Comparison of ENCODE assay signal across 13 cellular contexts in the genomic region with DNA sequence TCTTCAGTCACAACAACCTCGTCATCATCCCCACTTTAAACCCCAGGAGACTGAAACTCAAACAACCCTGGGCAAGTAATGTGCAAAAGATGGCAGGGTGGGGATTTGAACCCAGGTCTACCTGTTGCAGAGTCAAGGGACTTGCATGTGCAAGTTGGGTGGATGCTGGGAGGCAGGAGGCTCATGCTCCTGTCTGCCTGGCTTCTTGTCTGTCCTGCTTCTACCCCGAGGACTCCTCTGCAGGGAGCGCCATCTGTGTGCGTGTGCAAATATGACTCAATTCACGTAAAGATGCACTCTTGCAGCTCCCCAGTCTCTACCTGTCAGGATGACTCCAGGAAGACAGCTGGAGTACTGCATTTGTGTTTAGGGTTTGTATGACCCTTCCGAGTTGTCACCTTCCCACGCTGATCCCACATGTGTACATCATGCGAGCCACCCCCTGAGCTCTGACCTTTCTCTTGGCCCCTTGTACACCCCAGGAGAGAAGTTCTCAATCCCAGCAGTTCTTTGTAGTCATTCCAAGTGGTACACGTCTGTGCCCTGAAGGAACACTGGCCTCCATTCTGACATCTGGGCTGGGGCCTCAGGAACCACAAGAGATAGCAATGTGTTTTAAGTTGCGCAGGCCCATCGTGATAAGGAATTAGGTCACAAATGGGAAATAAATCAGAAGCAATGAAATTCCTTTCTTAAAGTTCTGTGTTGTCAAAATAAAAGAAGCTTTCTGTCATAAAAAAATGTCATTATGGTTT.
DNase-seq lines count a peak whose midpoint lies in the region; ATAC-seq and TF ChIP-seq lines count a peak whose summit lies in the region.
"Had no signal": no experiment of that assay in that cellular context is flagged by ENCODE, and none has a peak within 500 bp of the region (broad histone marks: within the 10 kb centered on the region; RNA-seq: fewer than 3 reads in every experiment).

No MANE protein-coding gene starts in this region.

- peak overlapping the region; percentile 68; the same call in 1 of the 2 replicates for H3K27ac ChIP-seq in Panc1 (ENCODE audit: low read length)
- no peak overlapping the region for H3K27ac ChIP-seq in endodermal cell (ENCODE audit: low read depth, low read length)
- H3K27ac ChIP-seq in CD4-positive, alpha-beta memory T cell (ENCODE audit: low read depth, low read length) = no peak overlapping the region

- ATAC-seq in Panc1 = no peak

- H3K36me3 ChIP-seq in Caco-2 (ENCODE audit: control insufficient read depth, insufficient read depth, low read length) (peaks cover 7% of the 10 kb centered on the region), Panc1 (ENCODE audit: control insufficient read depth, insufficient read depth, low read length) (no peaks in the 10 kb centered on the region), endodermal cell (ENCODE audit: control insufficient read depth, insufficient read depth, low read length) (peaks cover 96% of the 10 kb centered on the region)
- H3K36me3 ChIP-seq in CD4-positive, alpha-beta memory T cell (ENCODE audit: insufficient read depth, low read length) = no peaks in the 10 kb centered on the region

- 92 to 96% methylated on average over 10 to 11 of the region's 11 CpGs for WGBS in endodermal cell (ENCODE audit: insufficient coverage in 1 of 2, insufficient read length in 1 of 2), 2 experiments

- H3K4me3 Mint-ChIP-seq in Caco-2 (ENCODE audit: unreplicated experiment) (no peak overlapping the region), endodermal cell (no peak overlapping the region), neural crest cell (no peak overlapping the region)
- no peak overlapping the region for H3K4me3 Mint-ChIP-seq in CD4-positive, alpha-beta memory T cell
- H3K4me3 Mint-ChIP-seq: activated naive CD4-positive, alpha-beta T cell treated with anti-CD3 and anti-CD28 coated beads for 36 hours had no signal

- no TSS peak for BruUV-seq in Caco-2 (replicated peaks; lab: Mats Ljungman, UMichigan)
- BruUV-seq in Panc1 (replicated peaks; lab: Mats Ljungman, UMichigan) = no TSS peak

- peaks cover 7% of the 10 kb centered on the region for H3K4me1 Mint-ChIP-seq in Caco-2 (ENCODE audit: low read depth, unreplicated experiment)
- H3K4me1 Mint-ChIP-seq in endodermal cell = peaks cover 4% of the 10 kb centered on the region
- H3K4me1 Mint-ChIP-seq in neural crest cell = peaks cover 17% of the 10 kb centered on the region
- H3K4me1 Mint-ChIP-seq in CD4-positive, alpha-beta memory T cell = peaks cover 7 to 10% (median 8%) of the 10 kb centered on the region in 4 donors

- H3K27ac Mint-ChIP-seq in Caco-2 (ENCODE audit: unreplicated experiment) (peak overlapping the region; percentile 79), endodermal cell (peak overlapping the region; percentile 40), neural crest cell (ENCODE audit: unreplicated experiment) (peak overlapping the region; percentile 79)
- H3K27ac Mint-ChIP-seq in CD4-positive, alpha-beta memory T cell = peak overlapping the region in 1 of 7 donors; percentile 11

- in situ Hi-C loops in Panc1 (cut with HindIII; ENCODE audit: low pct_unique_long_range_greater_than_20kb, low sequenced_read_pairs) = no loop called here

- H3K4me1 ChIP-seq in Caco-2 = 0 out of 2 replicates have a peak, but pooled peaks cover 4% of the 10 kb centered on the region
- peaks cover 28% of the 10 kb centered on the region for H3K4me1 ChIP-seq in Panc1 (ENCODE audit: control insufficient read depth, insufficient read depth, low read length)
- no peaks in the 10 kb centered on the region for H3K4me1 ChIP-seq in endodermal cell (ENCODE audit: control insufficient read depth, insufficient read depth, low read length)
- H3K4me1 ChIP-seq in CD4-positive, alpha-beta memory T cell (ENCODE audit: insufficient read depth, low read length) = no peaks in the 10 kb centered on the region

- H3K4me3 ChIP-seq in Caco-2 (ENCODE audit: low read depth, low read length) (no peak overlapping the region), Panc1 (ENCODE audit: low read depth in 2 of 2, low read length in 2 of 2) (no peak overlapping the region), endodermal cell (ENCODE audit: low read length) (no peak overlapping the region)
- no peak overlapping the region for H3K4me3 ChIP-seq in CD4-positive, alpha-beta memory T cell (ENCODE audit: low read length in 2 of 2)

- POLR2A ChIA-PET in Caco-2 (lab: Charles Lee) (no interaction called here), Panc1 (lab: Charles Lee) (no interaction called here)
- POLR2A ChIA-PET in CD4-positive, alpha-beta memory T cell (lab: Charles Lee; ENCODE audit: partially characterized antibody) = no interaction called here

- H3K9me3 ChIP-seq in Caco-2 = no peaks in the 10 kb centered on the region
- no peaks in the 10 kb centered on the region for H3K9me3 ChIP-seq in Panc1 (ENCODE audit: control insufficient read depth, insufficient read depth, low read depth, low read length)
- no peaks in the 10 kb centered on the region for H3K9me3 ChIP-seq in endodermal cell (ENCODE audit: control insufficient read depth, low read length)
- no peaks in the 10 kb centered on the region for H3K9me3 ChIP-seq in CD4-positive, alpha-beta memory T cell (ENCODE audit: control insufficient read depth in 1 of 2, low read length in 2 of 2)

- H3K27me3 ChIP-seq in Caco-2 (replicated peaks; ENCODE audit: control insufficient read depth, insufficient read depth, low read length) = no peaks in the 10 kb centered on the region
- no peaks in the 10 kb centered on the region for H3K27me3 ChIP-seq in Panc1 (ENCODE audit: control insufficient read depth, insufficient read depth, low read length)
- H3K27me3 ChIP-seq in endodermal cell (ENCODE audit: control insufficient read depth, insufficient read depth, low read length, poor library complexity, severe bottlenecking) = no peaks in the 10 kb centered on the region
- H3K27me3 ChIP-seq in CD4-positive, alpha-beta memory T cell (ENCODE audit: insufficient read depth, low read length) = no peaks in the 10 kb centered on the region

- intact Hi-C loops in Caco-2 (cut with micrococcal nuclease; ENCODE audit: unreplicated experiment) (loop anchor here (1.0 kb wide), 1 partner anchor 254 kb away; no protein-coding TSS in a partner anchor), Panc1 (cut with micrococcal nuclease; ENCODE audit: unreplicated experiment) (no loop called here)
- intact Hi-C loops in CD4-positive, alpha-beta memory T cell (cut with micrococcal nuclease) = no loop called here

- DNase-seq in Caco-2 (no peak), Panc1 (ENCODE audit: low read depth, low spot score) (no peak), endodermal cell (peak; percentile 30), neural crest cell (ENCODE audit: low read depth, low spot score) (no peak), foreskin melanocyte (no peak), NCI-H146 treated with DMSO at 0.1 percent for 48 hours (lab: John Stamatoyannopoulos, UW; ENCODE audit: unreplicated experiment) (no peak)
- no peak for DNase-seq in activated T-cell treated with anti-CD3 and anti-CD28 coated beads, Interleukin-2, amount 50 U/mL, for 48 hours
- DNase-seq in CD4-positive, alpha-beta memory T cell = no peak
- DNase-seq: activated naive CD4-positive, alpha-beta T cell treated with anti-CD3 and anti-CD28 coated beads for 36 hours; NCI-H1105; NCI-H526 treated with DMSO at 0.1 percent for 48 hours; SHP77 treated with DMSO at 0.1 percent for 48 hours had no signal

- TF ChIP-seq CTCF in Caco-2 (IDR thresholded peaks at IDR 0.05; ENCODE audit: insufficient read depth in 1 of 2, low read depth in 1 of 2, low read length in 1 of 2, severe bottlenecking in 1 of 2, unreplicated experiment in 1 of 2) = no peak
- TF ChIP-seq CTCF in Panc1 (IDR thresholded peaks at IDR 0.05) = no peak
- no peak for TF ChIP-seq CTCF in endodermal cell (conservative IDR thresholded peaks at IDR 0.05)
- TF ChIP-seq CTCF in neural crest cell (conservative IDR thresholded peaks at IDR 0.05) = no peak

- H3K27me3 Mint-ChIP-seq in Caco-2 (ENCODE audit: insufficient read depth, unreplicated experiment) (no peaks in the 10 kb centered on the region), endodermal cell (ENCODE audit: insufficient read depth) (no peaks in the 10 kb centered on the region), neural crest cell (ENCODE audit: low read depth) (no peaks in the 10 kb centered on the region)
- H3K27me3 Mint-ChIP-seq in CD4-positive, alpha-beta memory T cell = peaks cover 0 to 1% of the 10 kb centered on the region in 2 donors

- H3K36me3 Mint-ChIP-seq in Caco-2 (ENCODE audit: insufficient read depth, unreplicated experiment) (peaks cover 54% of the 10 kb centered on the region), endodermal cell (ENCODE audit: low read depth) (peaks cover 62% of the 10 kb centered on the region), neural crest cell (ENCODE audit: low read depth) (peaks cover 34% of the 10 kb centered on the region)
- peaks cover 0 to 3% of the 10 kb centered on the region in 2 donors for H3K36me3 Mint-ChIP-seq in CD4-positive, alpha-beta memory T cell
- H3K36me3 Mint-ChIP-seq: naive thymus-derived CD4-positive, alpha-beta T cell had no signal

- CTCF ChIA-PET in Caco-2 (lab: Charles Lee) (no interaction called here), Panc1 (lab: Charles Lee) (no interaction called here)
- CTCF ChIA-PET in CD4-positive, alpha-beta memory T cell (lab: Charles Lee; ENCODE audit: partially characterized antibody) = interaction anchor here (2.1 kb wide), 1 partner anchor 20 kb away, joined by 7 read pairs; no protein-coding TSS in a partner anchor

- no peaks in the 10 kb centered on the region for H3K9me3 Mint-ChIP-seq in Caco-2 (ENCODE audit: unreplicated experiment)
- H3K9me3 Mint-ChIP-seq in endodermal cell = no peaks in the 10 kb centered on the region
- H3K9me3 Mint-ChIP-seq in neural crest cell = no peaks in the 10 kb centered on the region
- peaks cover 0 to 4% (median 0%) of the 10 kb centered on the region in 8 donors for H3K9me3 Mint-ChIP-seq in CD4-positive, alpha-beta memory T cell
- H3K9me3 Mint-ChIP-seq: activated naive CD4-positive, alpha-beta T cell treated with anti-CD3 and anti-CD28 coated beads for 36 hours had no signal

- no peak overlapping the region for H3K9ac ChIP-seq in endodermal cell (ENCODE audit: extremely low read depth, low read length, poor library complexity, severe bottlenecking)
